Comparison of ENCODE assay signal across 1 cellular context in genomic region chr4:74529284-74530041, GRCh38.
TF ChIP-seq lines count a peak whose summit lies in the region.

No MANE protein-coding gene starts in this region.

TF ChIP-seq in GM23338, 12 proteins besides CTCF, POLR2A, EP300 and RAD21 (continued from another document):
- no peak for TF ChIP-seq ZNF462 (CRISPR knock-in tag; IDR thresholded peaks at IDR 0.05)
- TF ChIP-seq POLR2AphosphoS5 (IDR thresholded peaks at IDR 0.05; ENCODE audit: low read depth) = no peak
- no peak for TF ChIP-seq CREB1 (CRISPR knock-in tag; IDR thresholded peaks at IDR 0.05; ENCODE audit: low read depth)
- TF ChIP-seq EZH2phosphoT487 (IDR thresholded peaks at IDR 0.05; ENCODE audit: unreplicated experiment) = no peak
- no peak for TF ChIP-seq NANOG (IDR thresholded peaks at IDR 0.05; ENCODE audit: borderline replicate concordance)
- no peak for TF ChIP-seq JUNB (IDR thresholded peaks at IDR 0.05; ENCODE audit: unreplicated experiment)
- no peak for TF ChIP-seq ZNF331 (CRISPR knock-in tag; IDR thresholded peaks at IDR 0.05; ENCODE audit: low read depth)
- TF ChIP-seq STAT1 (IDR thresholded peaks at IDR 0.05; ENCODE audit: unreplicated experiment) = no peak
- TF ChIP-seq EZH2 (IDR thresholded peaks at IDR 0.05; ENCODE audit: low read depth, unreplicated experiment) = no peak
TF ChIP-seq in GM23338: peak in this region for 0.
